In the genomic region with DNA sequence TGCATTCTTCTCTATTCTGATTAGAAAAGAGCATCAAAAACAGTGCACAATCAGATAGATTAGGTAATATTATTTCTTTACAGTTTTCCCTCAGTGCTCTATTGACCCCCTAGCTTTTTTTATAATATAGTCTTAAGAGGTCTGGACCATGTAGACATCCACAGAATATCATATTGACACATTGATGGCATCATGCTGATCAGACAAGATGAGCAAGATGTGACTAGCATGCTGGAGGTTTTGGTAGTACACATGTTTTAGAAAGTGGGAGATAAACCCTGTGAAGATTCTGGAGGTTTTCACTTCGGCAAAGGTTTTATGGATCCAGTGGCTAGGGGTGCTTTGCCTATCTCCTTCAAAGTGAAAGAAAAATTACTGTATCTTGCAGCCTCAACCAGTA, we compare ENCODE assay signal across 19 cellular contexts. TPM values are rescaled to one million over a fixed set of nuclear protein-coding genes. Genes with fewer than 3 reads are reported as not detected.
"Had no signal": no experiment of that assay in that cellular context is flagged by ENCODE, and none has a peak within 500 bp of the region (broad histone marks: within the 10 kb centered on the region; RNA-seq: fewer than 3 reads in every experiment).

No MANE protein-coding gene starts in this region.

- H3K4me3 Mint-ChIP-seq: effector memory CD8-positive, alpha-beta T cell; naive thymus-derived CD8-positive, alpha-beta T cell; nephron progenitor cell had no signal

- FAIRE-seq: keratinocyte, urothelium cell line had no signal

- H3K27ac Mint-ChIP-seq: effector memory CD8-positive, alpha-beta T cell; naive thymus-derived CD8-positive, alpha-beta T cell; nephron progenitor cell had no signal

- ATAC-seq: effector memory CD8-positive, alpha-beta T cell; gastrocnemius medialis; left ventricle myocardium superior; lower lobe of right lung; naive thymus-derived CD8-positive, alpha-beta T cell; sciatic nerve had no signal

- DNase-seq: cortex of kidney; effector memory CD8-positive, alpha-beta T cell; erythroblast; gastrocnemius medialis; head of caudate nucleus; left ventricle myocardium superior; lower lobe of right lung; naive thymus-derived CD8-positive, alpha-beta T cell; nephron progenitor cell; nucleus accumbens; stimulated activated CD4-positive, alpha-beta T cell treated with anti-CD3 and anti-CD28 coated beads, Interleukin-12 subunit alpha, Interleukin-12 subunit beta, amount 100 ng/mL, for 4 hours; stimulated activated CD4-positive, alpha-beta T cell treated with anti-CD3 and anti-CD28 coated beads, Interleukin-1b, Interleukin-23, amount 100 ng/mL, for 48 hours; stimulated activated CD4-positive, alpha-beta T cell treated with anti-CD3 and anti-CD28 coated beads, Interleukin-4, amount 100 ng/mL, for 1 hour; stimulated activated CD8-positive, alpha-beta memory T cell treated with anti-CD3 and anti-CD28 coated beads, Interleukin-4, amount 100 ng/mL, for 48 hours; stimulated activated naive CD4-positive, alpha-beta T cell treated with Interleukin-2 at 50 U/mL for 16 hours; upper lobe of left lung had no signal

- H3K9me3 Mint-ChIP-seq: effector memory CD8-positive, alpha-beta T cell had no signal

- H3K4me1 Mint-ChIP-seq: naive thymus-derived CD8-positive, alpha-beta T cell; nephron progenitor cell had no signal

RNA-seq across cellular contexts. Expression of gene ABCA8, which starts 2.8 kb away (rescaled TPM):
- total RNA-seq: naive thymus-derived CD8-positive, alpha-beta T cell had no signal
